ENCODE assay signal across 24 cellular contexts in genomic region chr1:150967936-150968335, GRCh38. TPM values are rescaled to one million over a fixed set of nuclear protein-coding genes. Genes with fewer than 3 reads are reported as not detected.
DNase-seq lines count a peak whose midpoint lies in the region; ATAC-seq and TF ChIP-seq lines count a peak whose summit lies in the region.
"Had no signal": no experiment of that assay in that cellular context is flagged by ENCODE, and none has a peak within 500 bp of the region (broad histone marks: within the 10 kb centered on the region; RNA-seq: fewer than 3 reads in every experiment).

No MANE protein-coding gene starts in this region.

- H3K4me1 Mint-ChIP-seq in activated CD8-positive, alpha-beta T cell treated with anti-CD3 and anti-CD28 coated beads for 36 hours (ENCODE audit: low read depth), result peaks cover 28% of the 10 kb centered on the region
- H3K4me1 Mint-ChIP-seq in activated CD8-positive, alpha-beta T cell treated with anti-CD3 and anti-CD28 coated beads, Interleukin-2, amount 10 ng/mL, durations not matched to agents 7 days and 5 days (ENCODE audit: low read depth), result peaks cover 33% of the 10 kb centered on the region
- H3K4me1 Mint-ChIP-seq in activated naive CD8-positive, alpha-beta T cell treated with anti-CD3 and anti-CD28 coated beads, Interleukin-2, amount 50 U/mL, for 24 hours, result peaks cover 29% of the 10 kb centered on the region
- H3K4me1 Mint-ChIP-seq in memory B cell, result peaks cover 20% of the 10 kb centered on the region

- H3K4me3 Mint-ChIP-seq in activated CD8-positive, alpha-beta T cell treated with anti-CD3 and anti-CD28 coated beads for 36 hours, result no peak overlapping the region
- H3K4me3 Mint-ChIP-seq in activated CD8-positive, alpha-beta T cell treated with anti-CD3 and anti-CD28 coated beads, Interleukin-2, amount 10 ng/mL, durations not matched to agents 7 days and 5 days, result no peak overlapping the region
- no peak overlapping the region for H3K4me3 Mint-ChIP-seq in activated naive CD8-positive, alpha-beta T cell treated with anti-CD3 and anti-CD28 coated beads, Interleukin-2, amount 50 U/mL, for 24 hours
- no peak overlapping the region for H3K4me3 Mint-ChIP-seq in memory B cell
- H3K4me3 Mint-ChIP-seq: B cell had no signal

- intact Hi-C loops in activated CD8-positive, alpha-beta T cell treated with anti-CD3 and anti-CD28 coated beads for 36 hours (cut with micrococcal nuclease), result no loop called here
- intact Hi-C loops in aorta (cut with DNase I), result no loop called here

- H3K27ac ChIP-seq in aorta (ENCODE audit: low read depth in 1 of 2, low read length in 2 of 2), result no peak overlapping the region
- H3K27ac ChIP-seq: ascending aorta, HL-60, upper lobe of right lung had no signal

- H3K27me3 ChIP-seq in aorta (ENCODE audit: control insufficient read depth in 1 of 2, insufficient read depth in 2 of 2, low read length in 1 of 2), result no peaks in the 10 kb centered on the region
- H3K27me3 ChIP-seq: ascending aorta, MG63, neutrophil, stomach, upper lobe of right lung had no signal

- POLR2A ChIA-PET in activated CD8-positive, alpha-beta T cell treated with anti-CD3 and anti-CD28 coated beads for 36 hours (lab: Charles Lee), result interaction anchor here (1.1 to 2.8 kb wide), 2 partner anchors 9 to 10 kb away, joined by 3 to 8 read pairs; no protein-coding TSS in a partner anchor
- POLR2A ChIA-PET in activated CD8-positive, alpha-beta T cell treated with anti-CD3 and anti-CD28 coated beads, Interleukin-2, amount 10 ng/mL, durations not matched to agents 7 days and 5 days (lab: Charles Lee), result no interaction called here

- no peak for DNase-seq in activated CD8-positive, alpha-beta T cell treated with anti-CD3 and anti-CD28 coated beads for 36 hours
- DNase-seq in activated CD8-positive, alpha-beta T cell treated with anti-CD3 and anti-CD28 coated beads, Interleukin-2, amount 10 ng/mL, durations not matched to agents 7 days and 5 days, result no peak
- DNase-seq in activated naive CD8-positive, alpha-beta T cell treated with anti-CD3 and anti-CD28 coated beads, Interleukin-2, amount 50 U/mL, for 24 hours, result no peak
- no peak for DNase-seq in memory B cell (ENCODE audit: low spot score in 2 of 2)
- DNase-seq in aorta, result peak; percentile 33 to 47
- DNase-seq in medulla oblongata (ENCODE audit: extremely low spot score), result no peak
- no peak for DNase-seq in NCI-H2029 (lab: John Stamatoyannopoulos, UW)
- no peak for DNase-seq in NCI-H2107 treated with DMSO at 0.1 percent for 48 hours (lab: John Stamatoyannopoulos, UW; ENCODE audit: unreplicated experiment)
- DNase-seq: activated CD4-positive, CD25-positive, alpha-beta regulatory T cell treated with anti-CD3 and anti-CD28 coated beads, Interleukin-2, amount 50 U/mL, for 72 hours; activated gamma-delta T cell; IMR-90; MG63; NCI-H146; stomach; T1000; upper lobe of right lung had no signal

- CTCF ChIA-PET in activated CD8-positive, alpha-beta T cell treated with anti-CD3 and anti-CD28 coated beads for 36 hours (lab: Charles Lee), result interaction anchor here (1.3 to 2.4 kb wide), 2 partner anchors 9 to 11 kb away, joined by 3 to 7 read pairs; no protein-coding TSS in a partner anchor
- CTCF ChIA-PET in activated CD8-positive, alpha-beta T cell treated with anti-CD3 and anti-CD28 coated beads, Interleukin-2, amount 10 ng/mL, durations not matched to agents 7 days and 5 days (lab: Charles Lee), result no interaction called here

- no peaks in the 10 kb centered on the region for H3K9me3 Mint-ChIP-seq in activated CD8-positive, alpha-beta T cell treated with anti-CD3 and anti-CD28 coated beads for 36 hours
- H3K9me3 Mint-ChIP-seq in activated CD8-positive, alpha-beta T cell treated with anti-CD3 and anti-CD28 coated beads, Interleukin-2, amount 10 ng/mL, durations not matched to agents 7 days and 5 days (ENCODE audit: insufficient read depth), result no peaks in the 10 kb centered on the region
- H3K9me3 Mint-ChIP-seq in activated naive CD8-positive, alpha-beta T cell treated with anti-CD3 and anti-CD28 coated beads, Interleukin-2, amount 50 U/mL, for 24 hours, result no peaks in the 10 kb centered on the region
- no peaks in the 10 kb centered on the region for H3K9me3 Mint-ChIP-seq in memory B cell

- peaks cover 7 to 23% of the 10 kb centered on the region in 2 donors for H3K36me3 ChIP-seq in aorta (ENCODE audit: control insufficient read depth in 1 of 2, insufficient read depth in 2 of 2, low read length in 1 of 2)

- peak overlapping the region; percentile 49 for H3K27ac Mint-ChIP-seq in activated CD8-positive, alpha-beta T cell treated with anti-CD3 and anti-CD28 coated beads for 36 hours
- no peak overlapping the region for H3K27ac Mint-ChIP-seq in activated CD8-positive, alpha-beta T cell treated with anti-CD3 and anti-CD28 coated beads, Interleukin-2, amount 10 ng/mL, durations not matched to agents 7 days and 5 days
- peak overlapping the region; percentile 14 for H3K27ac Mint-ChIP-seq in activated naive CD8-positive, alpha-beta T cell treated with anti-CD3 and anti-CD28 coated beads, Interleukin-2, amount 50 U/mL, for 24 hours
- peak overlapping the region; percentile 74 for H3K27ac Mint-ChIP-seq in memory B cell

- H3K9me3 ChIP-seq in aorta (ENCODE audit: control insufficient read depth, low read length), result no peaks in the 10 kb centered on the region
- H3K9me3 ChIP-seq: ascending aorta, MG63, neutrophil, stomach, upper lobe of right lung had no signal

- H3K36me3 Mint-ChIP-seq in activated CD8-positive, alpha-beta T cell treated with anti-CD3 and anti-CD28 coated beads for 36 hours (ENCODE audit: low read depth), result peaks cover 61% of the 10 kb centered on the region
- peaks cover 70% of the 10 kb centered on the region for H3K36me3 Mint-ChIP-seq in activated CD8-positive, alpha-beta T cell treated with anti-CD3 and anti-CD28 coated beads, Interleukin-2, amount 10 ng/mL, durations not matched to agents 7 days and 5 days (ENCODE audit: low read depth)
- H3K36me3 Mint-ChIP-seq in activated naive CD8-positive, alpha-beta T cell treated with anti-CD3 and anti-CD28 coated beads, Interleukin-2, amount 50 U/mL, for 24 hours (ENCODE audit: low read depth), result peaks cover 59% of the 10 kb centered on the region
- H3K36me3 Mint-ChIP-seq in memory B cell, result peaks cover 40% of the 10 kb centered on the region

- H3K4me3 ChIP-seq in aorta (ENCODE audit: low read length in 2 of 2), result no peak overlapping the region
- H3K4me3 ChIP-seq: ascending aorta, MG63, skin epidermis, stomach, upper lobe of right lung had no signal

- WGBS in aorta, 2 donors, result 96% methylated on average over 13 of the region's 13 CpGs

- no peaks in the 10 kb centered on the region for H3K4me1 ChIP-seq in aorta (ENCODE audit: control insufficient read depth in 1 of 2, insufficient read depth in 2 of 2, low read length in 2 of 2)

- no peaks in the 10 kb centered on the region for H3K27me3 Mint-ChIP-seq in activated CD8-positive, alpha-beta T cell treated with anti-CD3 and anti-CD28 coated beads for 36 hours
- no peaks in the 10 kb centered on the region for H3K27me3 Mint-ChIP-seq in activated CD8-positive, alpha-beta T cell treated with anti-CD3 and anti-CD28 coated beads, Interleukin-2, amount 10 ng/mL, durations not matched to agents 7 days and 5 days (ENCODE audit: low read depth)
- H3K27me3 Mint-ChIP-seq in activated naive CD8-positive, alpha-beta T cell treated with anti-CD3 and anti-CD28 coated beads, Interleukin-2, amount 50 U/mL, for 24 hours, result no peaks in the 10 kb centered on the region
- H3K27me3 Mint-ChIP-seq in memory B cell, result no peaks in the 10 kb centered on the region
- H3K27me3 Mint-ChIP-seq: B cell had no signal

- ATAC-seq in activated CD8-positive, alpha-beta T cell treated with anti-CD3 and anti-CD28 coated beads for 36 hours, result no peak
- no peak for ATAC-seq in activated CD8-positive, alpha-beta T cell treated with anti-CD3 and anti-CD28 coated beads, Interleukin-2, amount 10 ng/mL, durations not matched to agents 7 days and 5 days
- no peak for ATAC-seq in activated naive CD8-positive, alpha-beta T cell treated with anti-CD3 and anti-CD28 coated beads, Interleukin-2, amount 50 U/mL, for 24 hours
- ATAC-seq in memory B cell (ENCODE audit: low read depth), result no peak
- ATAC-seq in aorta (ENCODE audit: low FRiP score), result no peak
- ATAC-seq: left lobe of liver, SK-N-SH treated with all-trans-retinoic acid at 6 μM for 48 hours, upper lobe of right lung had no signal

- no peak for TF ChIP-seq CTCF in activated CD8-positive, alpha-beta T cell treated with anti-CD3 and anti-CD28 coated beads for 36 hours (IDR thresholded peaks at IDR 0.05)

RNA-seq across cellular contexts. Expression of gene CERS2, which starts 6.7 kb away (rescaled TPM):
- total RNA-seq in activated CD8-positive, alpha-beta T cell treated with anti-CD3 and anti-CD28 coated beads for 36 hours, result 100 to 1,000 TPM; 129 to 132 TPM
- total RNA-seq in activated CD8-positive, alpha-beta T cell treated with anti-CD3 and anti-CD28 coated beads, Interleukin-2, amount 10 ng/mL, durations not matched to agents 7 days and 5 days, result 100 to 1,000 TPM; 149 to 150 TPM
- total RNA-seq in aorta, result 100 to 1,000 TPM; 140 to 141 TPM
- 100 to 1,000 TPM; 106 to 133 TPM for polyA plus RNA-seq in aorta

RNA-seq across cellular contexts. Expression of gene ANXA9, which starts 14.2 kb away (rescaled TPM):
- under 1 TPM in 1 of 2 experiments, not detected in 1; 0.25 TPM for total RNA-seq in activated CD8-positive, alpha-beta T cell treated with anti-CD3 and anti-CD28 coated beads for 36 hours
- total RNA-seq in activated CD8-positive, alpha-beta T cell treated with anti-CD3 and anti-CD28 coated beads, Interleukin-2, amount 10 ng/mL, durations not matched to agents 7 days and 5 days, result not detected
- total RNA-seq in aorta, result not detected
- polyA plus RNA-seq in aorta, result under 1 TPM in 1 of 2 donors, not detected in 1; 0.15 TPM
- total RNA-seq: ascending aorta, pulmonary artery endothelial cell, stomach had no signal

RNA-seq across cellular contexts. Expression of gene MINDY1, which starts 38.8 kb away (rescaled TPM):
- total RNA-seq in activated CD8-positive, alpha-beta T cell treated with anti-CD3 and anti-CD28 coated beads for 36 hours, result 10 to 100 TPM; 10.4 TPM
- 1 to 10 TPM; 9.1 to 9.9 TPM for total RNA-seq in activated CD8-positive, alpha-beta T cell treated with anti-CD3 and anti-CD28 coated beads, Interleukin-2, amount 10 ng/mL, durations not matched to agents 7 days and 5 days
- 10 to 100 TPM; 20.1 to 26.0 TPM for total RNA-seq in aorta
- polyA plus RNA-seq in aorta, result 10 to 100 TPM in 1 of 2 donors, 1 to 10 TPM in 1; 8.9 to 17.7 TPM

RNA-seq across cellular contexts. Expression of gene PRUNE1, which starts 40.3 kb away (rescaled TPM):
- total RNA-seq in activated CD8-positive, alpha-beta T cell treated with anti-CD3 and anti-CD28 coated beads for 36 hours, result 10 to 100 TPM; 12.4 to 15.7 TPM
- total RNA-seq in activated CD8-positive, alpha-beta T cell treated with anti-CD3 and anti-CD28 coated beads, Interleukin-2, amount 10 ng/mL, durations not matched to agents 7 days and 5 days, result 10 to 100 TPM; 15.8 to 19.0 TPM
- 10 to 100 TPM; 14.8 TPM for total RNA-seq in aorta
- polyA plus RNA-seq in aorta, result 10 to 100 TPM; 10.5 to 16.8 TPM

RNA-seq across cellular contexts. Expression of gene SETDB1, which starts 41.8 kb away (rescaled TPM):
- total RNA-seq in activated CD8-positive, alpha-beta T cell treated with anti-CD3 and anti-CD28 coated beads for 36 hours, result 10 to 100 TPM; 45.1 to 52.3 TPM
- total RNA-seq in activated CD8-positive, alpha-beta T cell treated with anti-CD3 and anti-CD28 coated beads, Interleukin-2, amount 10 ng/mL, durations not matched to agents 7 days and 5 days, result 10 to 100 TPM; 58.5 to 59.3 TPM
- total RNA-seq in aorta, result 10 to 100 TPM; 33.5 to 56.2 TPM
- 10 to 100 TPM; 14.9 to 27.5 TPM for polyA plus RNA-seq in aorta

Comparison
In these comparisons a context has a peak if more than half of its experiments do, and no peak if none do; other contexts are left out.
1. DNase-seq: peak in aorta (2 of 2); none in activated CD8-positive, alpha-beta T cell treated with anti-CD3 and anti-CD28 coated beads for 36 hours (single experiment), activated CD8-positive, alpha-beta T cell treated with anti-CD3 and anti-CD28 coated beads, Interleukin-2, amount 10 ng/mL, durations not matched to agents 7 days and 5 days (single experiment), activated naive CD8-positive, alpha-beta T cell treated with anti-CD3 and anti-CD28 coated beads, Interleukin-2, amount 50 U/mL, for 24 hours (single experiment), memory B cell (0 of 2), medulla oblongata (single experiment), NCI-H2029 (single experiment) and NCI-H2107 treated with DMSO at 0.1 percent for 48 hours (single experiment).